In the genomic region with DNA sequence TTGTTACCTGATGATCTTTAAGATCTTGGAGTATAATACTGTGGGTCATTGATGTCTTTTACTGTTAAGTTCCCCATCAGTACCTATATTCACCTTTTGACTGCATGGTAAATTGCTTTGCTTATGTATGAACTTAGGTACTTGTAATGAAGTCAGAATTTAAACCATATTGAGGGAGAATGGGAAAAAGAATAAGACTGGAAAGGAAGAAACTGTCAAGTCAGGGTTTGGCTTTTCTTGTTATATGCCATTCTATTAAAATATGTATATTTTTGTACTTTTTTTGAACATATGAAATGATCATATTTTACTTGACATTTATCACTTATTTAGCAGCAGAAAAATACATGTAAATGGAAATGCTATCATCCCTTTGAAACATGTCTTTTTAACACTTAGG, we compare ENCODE assay signal across 1 cellular context.
TF ChIP-seq lines count a peak whose summit lies in the region.

No MANE protein-coding gene starts in this region.

TF ChIP-seq in GM12878, 131 proteins besides CTCF, POLR2A, EP300 and RAD21:
- no peak for TF ChIP-seq SIN3A (IDR thresholded peaks at IDR 0.05; ENCODE audit: low read depth, low read length)
- no peak for TF ChIP-seq ELK1 (IDR thresholded peaks at IDR 0.05; ENCODE audit: low read depth, low read length)
- no peak for TF ChIP-seq REST (IDR thresholded peaks at IDR 0.05; ENCODE audit: low read depth, low read length)
- TF ChIP-seq, protein P1, sequence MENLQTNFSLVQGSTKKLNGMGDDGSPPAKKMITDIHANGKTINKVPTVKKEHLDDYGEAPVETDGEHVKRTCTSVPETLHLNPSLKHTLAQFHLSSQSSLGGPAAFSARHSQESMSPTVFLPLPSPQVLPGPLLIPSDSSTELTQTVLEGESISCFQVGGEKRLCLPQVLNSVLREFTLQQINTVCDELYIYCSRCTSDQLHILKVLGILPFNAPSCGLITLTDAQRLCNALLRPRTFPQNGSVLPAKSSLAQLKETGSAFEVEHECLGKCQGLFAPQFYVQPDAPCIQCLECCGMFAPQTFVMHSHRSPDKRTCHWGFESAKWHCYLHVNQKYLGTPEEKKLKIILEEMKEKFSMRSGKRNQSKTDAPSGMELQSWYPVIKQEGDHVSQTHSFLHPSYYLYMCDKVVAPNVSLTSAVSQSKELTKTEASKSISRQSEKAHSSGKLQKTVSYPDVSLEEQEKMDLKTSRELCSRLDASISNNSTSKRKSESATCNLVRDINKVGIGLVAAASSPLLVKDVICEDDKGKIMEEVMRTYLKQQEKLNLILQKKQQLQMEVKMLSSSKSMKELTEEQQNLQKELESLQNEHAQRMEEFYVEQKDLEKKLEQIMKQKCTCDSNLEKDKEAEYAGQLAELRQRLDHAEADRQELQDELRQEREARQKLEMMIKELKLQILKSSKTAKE (IDR thresholded peaks at IDR 0.05; ENCODE audit: low read depth, poor library complexity, severe bottlenecking): no peak
- TF ChIP-seq CUX1 (IDR thresholded peaks at IDR 0.05; ENCODE audit: insufficient replicate concordance, low read depth, low read length): no peak
- TF ChIP-seq NR2F1 (conservative IDR thresholded peaks at IDR 0.05): no peak
- no peak for TF ChIP-seq PML (IDR thresholded peaks at IDR 0.05; ENCODE audit: low read length)
- no peak for TF ChIP-seq KAT2A (conservative IDR thresholded peaks at IDR 0.05; ENCODE audit: control insufficient read depth, low read depth, low read length)
- no peak for TF ChIP-seq SMARCA5 (IDR thresholded peaks at IDR 0.05)
TF ChIP-seq in GM12878: peak in this region for 0.
